ENCODE assay signal across 17 cellular contexts in genomic region chr20:17541996-17542395, GRCh38. TPM values are rescaled to one million over a fixed set of nuclear protein-coding genes. Genes with fewer than 3 reads are reported as not detected.
DNase-seq lines count a peak whose midpoint lies in the region; ATAC-seq, FAIRE-seq and TF ChIP-seq lines count a peak whose summit lies in the region.
"Had no signal": no experiment of that assay in that cellular context is flagged by ENCODE, and none has a peak within 500 bp of the region (broad histone marks: within the 10 kb centered on the region; RNA-seq: fewer than 3 reads in every experiment).

No MANE protein-coding gene starts in this region.

- H3K9ac ChIP-seq in astrocyte (ENCODE audit: low read length): peak overlapping the region; percentile 65

- peak overlapping the region; percentile 16 for H3K27ac Mint-ChIP-seq in astrocyte (ENCODE audit: unreplicated experiment)
- H3K27ac Mint-ChIP-seq: activated CD8-positive, alpha-beta memory T cell treated with anti-CD3 and anti-CD28 coated beads, Interleukin-2, amount 10 ng/mL, durations not matched to agents 7 days and 5 days; activated naive CD4-positive, alpha-beta T cell treated with anti-CD3 and anti-CD28 coated beads, Interleukin-2, amount 10 ng/mL, durations not matched to agents 7 days and 5 days; CD4-positive, alpha-beta memory T cell; naive thymus-derived CD8-positive, alpha-beta T cell had no signal

- no peaks in the 10 kb centered on the region for H3K27me3 Mint-ChIP-seq in astrocyte (ENCODE audit: low read depth, unreplicated experiment)

- no peaks in the 10 kb centered on the region for H3K9me3 ChIP-seq in astrocyte (ENCODE audit: insufficient read depth, low read depth, low read length)
- no peaks in the 10 kb centered on the region for H3K9me3 ChIP-seq in thoracic aorta

- no peak overlapping the region for H3K4me3 ChIP-seq in astrocyte (ENCODE audit: insufficient read depth, low read depth, low read length)
- no peak overlapping the region for H3K4me3 ChIP-seq in foreskin fibroblast (ENCODE audit: low read depth in 1 of 2, low read length in 2 of 2)
- peak overlapping the region; percentile 30 for H3K4me3 ChIP-seq in thoracic aorta

- H3K4me1 ChIP-seq in astrocyte (ENCODE audit: insufficient read depth, low read length): peaks cover 29% of the 10 kb centered on the region
- H3K4me1 ChIP-seq in thoracic aorta (ENCODE audit: control insufficient read depth in 1 of 2, low read depth in 2 of 2): peaks cover 39 to 46% of the 10 kb centered on the region in 2 donors

- H3K27me3 ChIP-seq in astrocyte (ENCODE audit: insufficient read depth, low read length) (no peaks in the 10 kb centered on the region), thoracic aorta (replicated peaks; ENCODE audit: insufficient read depth) (no peaks in the 10 kb centered on the region)

- H3K27ac ChIP-seq in astrocyte (ENCODE audit: low read depth, low read length) (peak overlapping the region; percentile 91), thoracic aorta (peak overlapping the region; percentile 57 to 73)

- peak; percentile 41 for FAIRE-seq in astrocyte (lab: Jason Lieb, UNC)
- FAIRE-seq: G401.6, kidney had no signal

- H2AFZ ChIP-seq in astrocyte (ENCODE audit: low read depth, low read length): no peak overlapping the region

- no peaks in the 10 kb centered on the region for H3K79me2 ChIP-seq in astrocyte (ENCODE audit: insufficient read depth, low read length)

- no peak overlapping the region for H3K4me3 Mint-ChIP-seq in astrocyte (ENCODE audit: unreplicated experiment)
- H3K4me3 Mint-ChIP-seq: activated CD8-positive, alpha-beta memory T cell treated with anti-CD3 and anti-CD28 coated beads, Interleukin-2, amount 10 ng/mL, durations not matched to agents 7 days and 5 days; activated naive CD4-positive, alpha-beta T cell treated with anti-CD3 and anti-CD28 coated beads, Interleukin-2, amount 10 ng/mL, durations not matched to agents 7 days and 5 days; CD4-positive, alpha-beta memory T cell; naive thymus-derived CD8-positive, alpha-beta T cell had no signal

- H3K36me3 ChIP-seq in astrocyte (ENCODE audit: insufficient read depth, low read length) (no peaks in the 10 kb centered on the region), thoracic aorta (no peaks in the 10 kb centered on the region)

- DNase-seq in GM04504 (ENCODE audit: low read depth) (peak; percentile 66), astrocyte (ENCODE audit: low read depth) (peak; percentile 97), foreskin fibroblast (peak; percentile 52 to 59), thoracic aorta (ENCODE audit: low spot score) (no peak), NCI-H69 (lab: John Stamatoyannopoulos, UW) (no peak)
- DNase-seq: activated CD8-positive, alpha-beta memory T cell treated with anti-CD3 and anti-CD28 coated beads, Interleukin-2, amount 10 ng/mL, durations not matched to agents 7 days and 5 days; activated naive CD4-positive, alpha-beta T cell treated with anti-CD3 and anti-CD28 coated beads, Interleukin-2, amount 10 ng/mL, durations not matched to agents 7 days and 5 days; CD4-positive, alpha-beta memory T cell; H7; kidney; MM.1S; naive thymus-derived CD8-positive, alpha-beta T cell; stimulated activated CD4-positive, alpha-beta T cell treated with anti-CD3 and anti-CD28 coated beads, Interleukin-2, amount 100 ng/mL, for 48 hours had no signal

- no peaks in the 10 kb centered on the region for H4K20me1 ChIP-seq in astrocyte (ENCODE audit: insufficient read depth, low read length)

- no peaks in the 10 kb centered on the region for H3K36me3 Mint-ChIP-seq in astrocyte (ENCODE audit: low read depth, unreplicated experiment)
- H3K36me3 Mint-ChIP-seq: activated CD8-positive, alpha-beta memory T cell treated with anti-CD3 and anti-CD28 coated beads, Interleukin-2, amount 10 ng/mL, durations not matched to agents 7 days and 5 days; activated naive CD4-positive, alpha-beta T cell treated with anti-CD3 and anti-CD28 coated beads, Interleukin-2, amount 10 ng/mL, durations not matched to agents 7 days and 5 days; CD4-positive, alpha-beta memory T cell; naive thymus-derived CD8-positive, alpha-beta T cell had no signal

- ATAC-seq in thoracic aorta (ENCODE audit: insufficient number of reproducible peaks, low FRiP score, low read depth) (no peak), HG03097 (IDR thresholded peaks at IDR 0.05; ENCODE audit: low FRiP score, unreplicated experiment) (no peak), GM18502 (IDR thresholded peaks at IDR 0.05; ENCODE audit: poor library complexity, unreplicated experiment) (no peak), HG03139 (IDR thresholded peaks at IDR 0.05; ENCODE audit: unreplicated experiment) (no peak)
- ATAC-seq: activated CD8-positive, alpha-beta memory T cell treated with anti-CD3 and anti-CD28 coated beads, Interleukin-2, amount 10 ng/mL, durations not matched to agents 7 days and 5 days; naive thymus-derived CD8-positive, alpha-beta T cell had no signal

- H3K4me1 Mint-ChIP-seq in astrocyte (ENCODE audit: low read depth, unreplicated experiment): peaks cover 2% of the 10 kb centered on the region

- TF ChIP-seq CTCF in astrocyte (IDR thresholded peaks at IDR 0.05; ENCODE audit: insufficient read depth, low read depth, low read length) (no peak), foreskin fibroblast (IDR thresholded peaks at IDR 0.05; ENCODE audit: low read depth, low read length) (no peak), thoracic aorta (IDR thresholded peaks at IDR 0.05) (no peak)

- H3K9me3 Mint-ChIP-seq in astrocyte (ENCODE audit: unreplicated experiment): no peaks in the 10 kb centered on the region
- H3K9me3 Mint-ChIP-seq: activated naive CD4-positive, alpha-beta T cell treated with anti-CD3 and anti-CD28 coated beads, Interleukin-2, amount 10 ng/mL, durations not matched to agents 7 days and 5 days; CD4-positive, alpha-beta memory T cell had no signal

- peak overlapping the region; percentile 63 for H3K4me2 ChIP-seq in astrocyte (ENCODE audit: low read length)

RNA-seq across cellular contexts. Expression of gene BFSP1, which starts 10.8 kb away (rescaled TPM):
- total RNA-seq in astrocyte: 3.7 and 4.2 TPM in 2 replicates
- 1 to 10 TPM; 2.4 to 3.0 TPM for total RNA-seq in thoracic aorta
- total RNA-seq: naive thymus-derived CD8-positive, alpha-beta T cell had no signal

RNA-seq across cellular contexts. Expression of gene DSTN, which starts 27.9 kb away (rescaled TPM):
- total RNA-seq in astrocyte: 542 and 552 TPM in 2 replicates
- total RNA-seq in thoracic aorta: 1,000 to 10,000 TPM; 1,342 to 1,977 TPM

Comparison
In these comparisons a context has a peak if more than half of its experiments do, and no peak if none do; other contexts are left out.
1. DNase-seq: peak in GM04504 (single experiment), astrocyte (single experiment) and foreskin fibroblast (2 of 2); none in thoracic aorta (single experiment) and NCI-H69 (single experiment).